ENCODE assay signal across 17 cellular contexts in the genomic region with DNA sequence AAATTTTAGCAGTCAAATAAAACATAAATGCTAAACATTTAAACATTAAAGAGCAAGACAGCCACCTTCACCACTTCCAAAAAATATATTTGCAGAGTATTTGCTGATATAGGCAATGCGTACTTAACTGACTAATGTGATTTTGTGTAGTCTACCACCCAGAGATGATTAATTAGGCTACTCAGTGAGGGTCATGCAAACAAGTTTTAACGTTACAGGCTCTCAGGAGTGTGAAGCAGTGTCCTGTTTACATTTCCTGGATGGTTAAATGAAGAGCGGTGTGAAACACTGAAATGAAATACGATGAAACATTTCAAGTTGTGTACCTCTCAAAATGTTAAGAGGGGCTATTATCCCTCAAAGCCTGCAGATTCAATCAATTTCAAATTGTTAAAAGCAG.
DNase-seq lines count a peak whose midpoint lies in the region; ATAC-seq lines count a peak whose summit lies in the region.
"Had no signal": no experiment of that assay in that cellular context is flagged by ENCODE, and none has a peak within 500 bp of the region (broad histone marks: within the 10 kb centered on the region; RNA-seq: fewer than 3 reads in every experiment).

No MANE protein-coding gene starts in this region.

- H3K27me3 ChIP-seq in mesendoderm (ENCODE audit: insufficient read depth, low read length, poor library complexity): no peaks in the 10 kb centered on the region
- H3K27me3 ChIP-seq: body of pancreas, esophagus squamous epithelium, thyroid gland had no signal

- H3K56ac ChIP-seq in mesendoderm (ENCODE audit: low read length): no peak overlapping the region

- H2BK5ac ChIP-seq in mesendoderm (ENCODE audit: low read length): no peak overlapping the region

- H2BK120ac ChIP-seq in mesendoderm (ENCODE audit: low read depth, low read length): no peak overlapping the region

- H3K4ac ChIP-seq in mesendoderm (ENCODE audit: low read depth, low read length): no peak overlapping the region

- H3K9ac ChIP-seq in SK-N-MC (ENCODE audit: insufficient read length) (no peak overlapping the region), mesendoderm (ENCODE audit: low read length) (no peak overlapping the region)

- DNase-seq in NCI-H1105 (lab: John Stamatoyannopoulos, UW): peak; percentile 42
- peak; percentile 27 for DNase-seq in NCI-H2196 (lab: John Stamatoyannopoulos, UW; ENCODE audit: unreplicated experiment)
- DNase-seq in SK-N-MC (ENCODE audit: low read depth, low spot score): no peak
- DNase-seq in mesendoderm: peak; percentile 16
- DNase-seq in pons (ENCODE audit: low spot score): no peak
- DNase-seq in NOMO-1 (lab: John Stamatoyannopoulos, UW; ENCODE audit: unreplicated experiment in 2 of 2): no peak
- no peak for DNase-seq in SIG-M5 treated with dmso at 0.1 percent for 504 hours (lab: John Stamatoyannopoulos, UW; ENCODE audit: unreplicated experiment)
- DNase-seq: activated CD4-positive, alpha-beta T cell treated with anti-CD3 and anti-CD28 coated beads, Interleukin-2, amount 10 ng/mL, durations not matched to agents 24 days and 14 days; activated T-cell treated with anti-CD3 and anti-CD28 coated beads for 4 hours; body of pancreas; esophagus squamous epithelium; NCI-H2227 treated with DMSO at 0.1 percent for 48 hours; PC-9; stimulated activated CD4-positive, alpha-beta T cell treated with anti-CD3 and anti-CD28 coated beads, Interleukin-12 subunit alpha, Interleukin-12 subunit beta, amount 100 ng/mL, for 4 hours; thyroid gland had no signal

- H4K5ac ChIP-seq in mesendoderm (ENCODE audit: low read length): no peak overlapping the region

- no peaks in the 10 kb centered on the region for H3K79me2 ChIP-seq in mesendoderm (ENCODE audit: control insufficient read depth, insufficient read depth, low read length)

- peak overlapping the region; percentile 25 for H3K18ac ChIP-seq in mesendoderm (ENCODE audit: low read length)

- no peak overlapping the region for H4K8ac ChIP-seq in mesendoderm (ENCODE audit: low read depth, low read length)

- H3K36me3 ChIP-seq in SK-N-MC (ENCODE audit: insufficient read depth, low read length) (no peaks in the 10 kb centered on the region), mesendoderm (ENCODE audit: control insufficient read depth, insufficient read depth, low read length) (no peaks in the 10 kb centered on the region)
- H3K36me3 ChIP-seq: esophagus squamous epithelium, thyroid gland had no signal

- no peaks in the 10 kb centered on the region for H3K9me3 ChIP-seq in SK-N-MC (ENCODE audit: low read depth, low read length)
- H3K9me3 ChIP-seq: body of pancreas, esophagus squamous epithelium, thyroid gland had no signal

- H3K27ac ChIP-seq in SK-N-MC (peak overlapping the region; percentile 94), mesendoderm (ENCODE audit: low read depth, low read length) (no peak overlapping the region)
- H3K27ac ChIP-seq: body of pancreas, PC-9 had no signal

- H3K4me3 ChIP-seq in SK-N-MC (peak overlapping the region; percentile 73), mesendoderm (ENCODE audit: low read length) (no peak overlapping the region)
- H3K4me3 ChIP-seq: body of pancreas, esophagus squamous epithelium, PC-9, thyroid gland had no signal

- H3K4me2 ChIP-seq in mesendoderm (ENCODE audit: low read length): no peak overlapping the region
- H3K4me2 ChIP-seq: PC-9 had no signal

- no peak overlapping the region for H2BK15ac ChIP-seq in mesendoderm (replicated peaks; ENCODE audit: low read depth)

- ATAC-seq in HG02970 (IDR thresholded peaks at IDR 0.05; ENCODE audit: low FRiP score, unreplicated experiment): no peak
- ATAC-seq: body of pancreas; stimulated activated memory B cell treated with anti-CD40 and anti-IgM and Interleukin-4, amounts not matched to agents 10 μg/mL and 1 μg/mL and 100 μg/mL, for 72 hours had no signal

- H3K4me1 ChIP-seq in mesendoderm (ENCODE audit: control insufficient read depth, low read depth, low read length): peaks cover 4% of the 10 kb centered on the region

- no peak overlapping the region for H3K23ac ChIP-seq in mesendoderm (ENCODE audit: low read length)

- H3K79me1 ChIP-seq in mesendoderm (ENCODE audit: low read length): no peaks in the 10 kb centered on the region

- no peak overlapping the region for H2AK5ac ChIP-seq in mesendoderm (ENCODE audit: low read length)

- no CpG with 5 or more reads among the region's 4 CpGs for WGBS in mesendoderm (ENCODE audit: extremely low coverage, insufficient coverage, low lambda C conversion rate)

Comparison
In these comparisons a context has a peak if more than half of its experiments do, and no peak if none do; other contexts are left out.
1. DNase-seq: peak in NCI-H1105 (single experiment), NCI-H2196 (single experiment) and mesendoderm (single experiment); none in SK-N-MC (single experiment), pons (single experiment), NOMO-1 (0 of 2) and SIG-M5 treated with dmso at 0.1 percent for 504 hours (single experiment).